ENCODE assay signal across 1 cellular context in the genomic region with DNA sequence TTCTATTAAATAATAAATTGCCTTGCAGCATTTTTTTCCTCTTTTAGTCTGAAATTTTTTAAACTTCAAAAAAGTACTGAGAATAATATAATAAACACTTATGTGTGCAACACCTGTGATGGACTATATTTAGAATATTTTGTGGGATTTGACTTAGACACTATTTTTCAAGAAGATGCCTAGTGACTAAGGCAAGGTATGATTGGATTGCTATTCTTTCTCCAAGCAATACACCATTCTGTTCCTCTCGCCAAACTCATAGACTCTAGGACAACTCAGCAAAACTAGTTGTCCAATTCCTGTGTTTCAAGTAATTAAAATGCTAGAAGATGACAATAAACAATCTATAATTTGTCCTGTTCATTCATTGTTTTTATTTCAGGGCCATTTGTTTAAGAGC.
TF ChIP-seq lines count a peak whose summit lies in the region.

No MANE protein-coding gene starts in this region.

TF ChIP-seq in GM23338, 12 proteins besides CTCF, POLR2A, EP300 and RAD21:
- TF ChIP-seq ZNF462 (CRISPR knock-in tag; IDR thresholded peaks at IDR 0.05) (no peak), EZH2phosphoT487 (IDR thresholded peaks at IDR 0.05; ENCODE audit: unreplicated experiment) (no peak), STAT1 (IDR thresholded peaks at IDR 0.05; ENCODE audit: unreplicated experiment) (no peak), NANOG (IDR thresholded peaks at IDR 0.05; ENCODE audit: borderline replicate concordance) (no peak), JUNB (IDR thresholded peaks at IDR 0.05; ENCODE audit: unreplicated experiment) (no peak), CREB1 (CRISPR knock-in tag; IDR thresholded peaks at IDR 0.05; ENCODE audit: low read depth) (no peak), ZNF114 (CRISPR knock-in tag; IDR thresholded peaks at IDR 0.05) (no peak), EZH2 (IDR thresholded peaks at IDR 0.05; ENCODE audit: low read depth, unreplicated experiment) (no peak), POLR2AphosphoS5 (IDR thresholded peaks at IDR 0.05; ENCODE audit: low read depth) (no peak), ZNF331 (CRISPR knock-in tag; IDR thresholded peaks at IDR 0.05; ENCODE audit: low read depth) (no peak)
